ENCODE assay signal across 20 cellular contexts in genomic region chr1:117011334-117011733, GRCh38. TPM values are rescaled to one million over a fixed set of nuclear protein-coding genes. Genes with fewer than 3 reads are reported as not detected.
DNase-seq lines count a peak whose midpoint lies in the region; ATAC-seq, FAIRE-seq and TF ChIP-seq lines count a peak whose summit lies in the region.
"Had no signal": no experiment of that assay in that cellular context is flagged by ENCODE, and none has a peak within 500 bp of the region (broad histone marks: within the 10 kb centered on the region; RNA-seq: fewer than 3 reads in every experiment).

No MANE protein-coding gene starts in this region.

- ATAC-seq in K562 (no peak; the same call in 2 of the 3 replicates), foreskin keratinocyte (no peak), GM21390 (IDR thresholded peaks at IDR 0.05; ENCODE audit: unreplicated experiment) (no peak)
- ATAC-seq: A549, GM12878, GM23338, HCT116, HepG2 had no signal

- H3K4me2 ChIP-seq in K562 (ENCODE audit: insufficient read depth, low read length), result no peak overlapping the region
- H3K4me2 ChIP-seq: A549, GM23338 had no signal

- CTCF ChIA-PET in K562 (lab: Yijun Ruan, JAX; ENCODE audit: low intra/inter-chr PET ratio), result no interaction called here

- H3K9me3 ChIP-seq in K562 (replicated peaks; ENCODE audit: control insufficient read depth, insufficient read depth, low read depth, low read length), result no peaks in the 10 kb centered on the region
- H3K9me3 ChIP-seq: A549 had no signal

- no peaks in the 10 kb centered on the region for H3K36me3 ChIP-seq in K562 (ENCODE audit: control insufficient read depth, insufficient read depth, low read length)

- no peak overlapping the region for H3K4me3 ChIP-seq in K562
- H3K4me3 ChIP-seq: A549, GM12878, GM23338 had no signal

- 34% methylated on average over 3 of the region's 3 CpGs for WGBS in K562 (ENCODE audit: insufficient coverage, low coverage, missing lambda C conversion rate)

- H3K27ac ChIP-seq in K562 (ENCODE audit: extremely low read depth, low read depth, low read length) (no peak overlapping the region), foreskin keratinocyte (no peak overlapping the region)
- H3K27ac ChIP-seq: 22Rv1, A549 had no signal

- no peaks in the 10 kb centered on the region for H3K9me1 ChIP-seq in K562 (ENCODE audit: control insufficient read depth, insufficient read depth, low read length)

- no TSS peak for BruUV-seq in K562 (replicated peaks; lab: Mats Ljungman, UMichigan)

- no peaks in the 10 kb centered on the region for H3K79me2 ChIP-seq in K562 (ENCODE audit: control insufficient read depth, insufficient read depth, low read length)

- POLR2A ChIA-PET in K562 (lab: Yijun Ruan, JAX), result no interaction called here

- H2AFZ ChIP-seq in K562 (ENCODE audit: low read depth, low read length), result no peak overlapping the region
- H2AFZ ChIP-seq: GM23338 had no signal

- peak in 1 of 2 experiments; percentile 53; a peak in 2 of 4 replicates for TF ChIP-seq RAD21 in K562 (CRISPR knock-in tag; conservative IDR thresholded peaks at IDR 0.05 in 1 of 2, IDR thresholded peaks at IDR 0.05 in 1 of 2)

- intact Hi-C loops in K562 (cut with micrococcal nuclease), result no loop called here

- no peaks in the 10 kb centered on the region for H3K4me1 ChIP-seq in K562 (replicated peaks in 1 of 2; ENCODE audit: control insufficient read depth in 2 of 2, insufficient read depth in 2 of 2, low read length in 2 of 2)
- no peaks in the 10 kb centered on the region for H3K4me1 ChIP-seq in foreskin keratinocyte

- H3K9ac ChIP-seq in K562 (ENCODE audit: insufficient read depth in 1 of 2, low read depth in 2 of 2, low read length in 2 of 2), result no peak overlapping the region

- H4K20me1 ChIP-seq in K562 (replicated peaks; ENCODE audit: control insufficient read depth, insufficient read depth, low read length), result no peaks in the 10 kb centered on the region

- TF ChIP-seq EP300 in K562 (IDR thresholded peaks at IDR 0.05; ENCODE audit: low read length), result no peak

- FAIRE-seq in K562 (lab: Jason Lieb, UNC), result no peak
- FAIRE-seq: A549, GM12878, HepG2 had no signal

- TF ChIP-seq CTCF in K562 (IDR thresholded peaks at IDR 0.05 in 2 of 3, conservative IDR thresholded peaks at IDR 0.05 in 1 of 3; ENCODE audit: insufficient read depth in 2 of 3, low read depth in 1 of 3, low read length in 3 of 3) (peak in 2 of 3 experiments; percentile 11 to 25; a peak in 1 of 6 replicates), foreskin keratinocyte (conservative IDR thresholded peaks at IDR 0.05) (peak; percentile 8), GM20000 (IDR thresholded peaks at IDR 0.05; ENCODE audit: extremely low read depth, missing control alignments) (no peak)

- in situ Hi-C loops in K562 (cut with MboI), result no loop called here

- TF ChIP-seq POLR2A in K562 (conservative IDR thresholded peaks at IDR 0.05), result no peak

- DNase-seq in DMS53 (lab: John Stamatoyannopoulos, UW) (peak; percentile 0), DMS53 treated with DMSO at 0.1 percent for 48 hours (lab: John Stamatoyannopoulos, UW; ENCODE audit: unreplicated experiment) (no peak), K562 (ENCODE audit: extremely low read depth in 1 of 4, low spot score in 3 of 4) (no peak), foreskin keratinocyte (no peak), inferior parietal cortex (ENCODE audit: extremely low spot score) (no peak), GM20000 (ENCODE audit: low spot score) (no peak)
- DNase-seq: AML-193; CD4-positive, alpha-beta memory T cell; DMS153; DND-41; EL; H7; HFFc6 had no signal

- H3K27me3 ChIP-seq in K562 (ENCODE audit: control insufficient read depth in 2 of 2, insufficient read depth in 2 of 2, low read length in 2 of 2) (no peaks in the 10 kb centered on the region; a peak in 2 of 5 replicates), foreskin keratinocyte (no peaks in the 10 kb centered on the region)

TF ChIP-seq in K562, 482 proteins besides CTCF, POLR2A, EP300 and RAD21:
- TF ChIP-seq CREB1 (IDR thresholded peaks at IDR 0.05) (no peak), CREB1 (CRISPR knock-in tag; IDR thresholded peaks at IDR 0.05) (no peak), ZNF830 (CRISPR knock-in tag; IDR thresholded peaks at IDR 0.05) (no peak), L3MBTL2 (IDR thresholded peaks at IDR 0.05) (no peak), CREB5 (CRISPR knock-in tag; IDR thresholded peaks at IDR 0.05) (no peak), ZNF282 (CRISPR knock-in tag; IDR thresholded peaks at IDR 0.05) (no peak), SREBF2 (CRISPR knock-in tag; IDR thresholded peaks at IDR 0.05) (no peak), TFAM (CRISPR knock-in tag; conservative IDR thresholded peaks at IDR 0.05) (no peak), EHMT2 (IDR thresholded peaks at IDR 0.05) (no peak)

RNA-seq across cellular contexts. Expression of gene CD101, which starts 9.8 kb away (rescaled TPM):
- 0.23 and 1.2 TPM in 2 replicates for total RNA-seq in K562 (2011; cell fraction: chromatin; rRNA removed; ENCODE audit: low replicate concordance)
- total RNA-seq in K562 (2011; cell fraction: nucleolus; rRNA removed), result 0.17 and 0.26 TPM in 2 replicates
- 0.23 and 0.66 TPM in 2 replicates for total RNA-seq in K562 (2011; cell fraction: nucleoplasm; rRNA removed)
- total RNA-seq in K562 (2014; rRNA removed) (0.18 and 0.20 TPM in 2 replicates), K562 (2014; rRNA removed; fragmentation: Illumina TruSeq; extraction: Trizol) (0.18 and 0.32 TPM in 2 replicates), K562 (2015; rRNA removed; fragmentation: Illumina TruSeq; extraction: Trizol) (0.53 and 1.0 TPM in 2 replicates), K562 (2021) (0.35 and 0.36 TPM in 2 replicates), foreskin keratinocyte (0.44 and 2.0 TPM in 2 replicates)
- polyA plus RNA-seq in K562 (2011; rRNA removed) (0.35 and 0.77 TPM in 2 replicates), K562 (2014; fragmentation: Illumina TruSeq; extraction: Trizol) (0.79 and 1.1 TPM in 2 replicates), K562 (2014; fragmentation: Nextera tagmentation; extraction: Ambion mirVana) (under 1 TPM; 0.18 to 0.20 TPM), K562 (2014; rRNA removed) (0.04 and 0.08 TPM in 2 replicates), foreskin keratinocyte (0.79 and 1.3 TPM in 2 replicates)
- polyA plus RNA-seq in K562 (2011; cell fraction: cytosol; rRNA removed), result 0.01 and 0.06 TPM in 2 replicates
- polyA plus RNA-seq in K562 (2011; cell fraction: nucleus; rRNA removed), result 0.21 and 0.90 TPM in 2 replicates
- 0.22 and 0.51 TPM in 2 replicates for polyA plus RNA-seq in K562 (2012)
- polyA minus RNA-seq in K562 (2011; rRNA and poly(A)+ RNA removed), result 0.28 and 0.90 TPM in 2 replicates
- 0.29 TPM in 1 of 2 replicates, not detected in the other for polyA minus RNA-seq in K562 (2011; cell fraction: cytosol; rRNA and poly(A)+ RNA removed)
- 0.40 and 1.00 TPM in 2 replicates for polyA minus RNA-seq in K562 (2011; cell fraction: nucleus; rRNA and poly(A)+ RNA removed)
- total RNA-seq: HFFc6 had no signal

RNA-seq across cellular contexts. Expression of gene TTF2, which starts 48.8 kb away (rescaled TPM):
- 122 and 267 TPM in 2 replicates for total RNA-seq in K562 (2011; cell fraction: chromatin; rRNA removed; ENCODE audit: low replicate concordance)
- total RNA-seq in K562 (2011; cell fraction: nucleolus; rRNA removed), result 62.4 and 74.7 TPM in 2 replicates
- total RNA-seq in K562 (2011; cell fraction: nucleoplasm; rRNA removed), result 84.3 and 104 TPM in 2 replicates
- total RNA-seq in K562 (2014; rRNA removed) (36.1 and 36.2 TPM in 2 replicates), K562 (2014; rRNA removed; fragmentation: Illumina TruSeq; extraction: Trizol) (61.5 and 69.2 TPM in 2 replicates), K562 (2015; rRNA removed; fragmentation: Illumina TruSeq; extraction: Trizol) (40.0 and 46.1 TPM in 2 replicates), K562 (2021) (62.5 and 63.3 TPM in 2 replicates), foreskin keratinocyte (36.4 and 46.3 TPM in 2 replicates)
- polyA plus RNA-seq in K562 (2011; rRNA removed) (71.1 and 77.3 TPM in 2 replicates), K562 (2014; fragmentation: Illumina TruSeq; extraction: Trizol) (36.0 and 42.1 TPM in 2 replicates), K562 (2014; fragmentation: Nextera tagmentation; extraction: Ambion mirVana) (10 to 100 TPM in 1 of 2 experiments, 1 to 10 TPM in 1; 9.4 to 10.5 TPM), K562 (2014; rRNA removed) (36.6 and 41.3 TPM in 2 replicates), foreskin keratinocyte (10.4 and 15.0 TPM in 2 replicates)
- polyA plus RNA-seq in K562 (2011; cell fraction: cytosol; rRNA removed), result 24.3 and 30.5 TPM in 2 replicates
- polyA plus RNA-seq in K562 (2011; cell fraction: nucleus; rRNA removed), result 108 and 124 TPM in 2 replicates
- polyA plus RNA-seq in K562 (2012), result 32.8 and 42.0 TPM in 2 replicates
- polyA minus RNA-seq in K562 (2011; rRNA and poly(A)+ RNA removed), result 55.0 and 68.2 TPM in 2 replicates
- polyA minus RNA-seq in K562 (2011; cell fraction: cytosol; rRNA and poly(A)+ RNA removed), result 30.9 and 39.0 TPM in 2 replicates
- 48.9 and 88.3 TPM in 2 replicates for polyA minus RNA-seq in K562 (2011; cell fraction: nucleus; rRNA and poly(A)+ RNA removed)
